In genomic region chr9:101848485-101848919, GRCh38 we compare ENCODE assay signal across 16 cellular contexts.
A peak's percentile ranks its signal among the peaks of the same experiment; 100 is the strongest.
DNase-seq lines count a peak whose midpoint lies in the region; ATAC-seq and TF ChIP-seq lines count a peak whose summit lies in the region.
"Had no signal": no experiment of that assay in that cellular context is flagged by ENCODE, and none has a peak within 500 bp of the region (broad histone marks: within the 10 kb centered on the region; RNA-seq: fewer than 3 reads in every experiment).

No MANE protein-coding gene starts in this region.

- TF ChIP-seq CTCF in HCT116 (IDR thresholded peaks at IDR 0.05 in 2 of 3, conservative IDR thresholded peaks at IDR 0.05 in 1 of 3; ENCODE audit: borderline replicate concordance in 1 of 3, insufficient read depth in 1 of 3, low read depth in 2 of 3, low read length in 2 of 3), result no peak

- ATAC-seq in HCT116 (no peak), left colon (peak; percentile 69)
- ATAC-seq: activated CD8-positive, alpha-beta memory T cell treated with anti-CD3 and anti-CD28 coated beads, Interleukin-2, amount 10 ng/mL, durations not matched to agents 7 days and 5 days; gastrocnemius medialis; Panc1 had no signal

- no peak for TF ChIP-seq POLR2A in HCT116 (IDR thresholded peaks at IDR 0.05; ENCODE audit: borderline replicate concordance, extremely low read depth, insufficient read depth, insufficient read length)

- H3K9me3 ChIP-seq in HCT116 (ENCODE audit: control insufficient read depth in 1 of 2, insufficient read depth in 1 of 2, low read depth in 1 of 2, low read length in 2 of 2), result no peaks in the 10 kb centered on the region
- no peaks in the 10 kb centered on the region for H3K9me3 ChIP-seq in SK-N-MC (ENCODE audit: low read depth, low read length)
- H3K9me3 ChIP-seq: gastrocnemius medialis had no signal

- H3K79me2 ChIP-seq in HCT116 (ENCODE audit: insufficient read depth, low read length), result no peaks in the 10 kb centered on the region

- intact Hi-C loops in HCT116 (cut with micrococcal nuclease), result no loop called here
- intact Hi-C loops in left colon (cut with DNase I, micrococcal nuclease), result no loop called here

- H3K4me2 ChIP-seq in HCT116 (ENCODE audit: low read length), result no peak overlapping the region

- DNase-seq in A172 (ENCODE audit: low spot score), result peak; percentile 36
- DNase-seq in HCT116 (ENCODE audit: low read depth, low spot score), result no peak
- DNase-seq in SK-N-MC (ENCODE audit: low read depth, low spot score), result peak; percentile 73
- peak; percentile 35 to 38 for DNase-seq in left colon
- no peak for DNase-seq in activated T-cell treated with anti-CD3 and anti-CD28 coated beads, Interleukin-2, amount 50 U/mL, for 1 hour
- no peak for DNase-seq in stimulated activated CD4-positive, alpha-beta T cell treated with anti-CD3 and anti-CD28 coated beads, Interleukin-12 subunit alpha, Interleukin-12 subunit beta, amount 100 ng/mL, for 4 hours
- DNase-seq in HUDEP-2 (lab: John Stamatoyannopoulos, UW; ENCODE audit: unreplicated experiment in 76 of 76), result no peak
- no peak for DNase-seq in NCI-H526 treated with DMSO at 0.1 percent for 48 hours (lab: John Stamatoyannopoulos, UW)
- DNase-seq: activated CD8-positive, alpha-beta memory T cell treated with anti-CD3 and anti-CD28 coated beads, Interleukin-2, amount 10 ng/mL, durations not matched to agents 7 days and 5 days; activated naive CD4-positive, alpha-beta T cell treated with anti-CD3 and anti-CD28 coated beads, Interleukin-2, amount 10 ng/mL, durations not matched to agents 7 days and 5 days; endodermal cell; gastrocnemius medialis; H7; Kasumi-1; NCI-H226 had no signal

- no peaks in the 10 kb centered on the region for H3K36me3 ChIP-seq in HCT116 (ENCODE audit: control insufficient read depth in 1 of 2, insufficient read depth in 2 of 2, low read length in 2 of 2)
- no peaks in the 10 kb centered on the region for H3K36me3 ChIP-seq in SK-N-MC (ENCODE audit: insufficient read depth, low read length)
- H3K36me3 ChIP-seq: gastrocnemius medialis had no signal

- BruUV-seq in HCT116 (replicated peaks; lab: Mats Ljungman, UMichigan), result no TSS peak

- H3K27me3 ChIP-seq in HCT116 (ENCODE audit: insufficient read depth, low read length), result no peaks in the 10 kb centered on the region
- H3K27me3 ChIP-seq: gastrocnemius medialis had no signal

- H3K9me2 ChIP-seq in HCT116 (ENCODE audit: insufficient read depth), result no peaks in the 10 kb centered on the region

- H3K27ac ChIP-seq in HCT116 (ENCODE audit: low read depth, low read length) (no peak overlapping the region), SK-N-MC (peak overlapping the region; percentile 21; the same call in 1 of the 2 replicates)
- H3K27ac ChIP-seq: gastrocnemius medialis had no signal

- POLR2A ChIA-PET in HCT116 (lab: Charles Lee), result no interaction called here

- H4K20me1 ChIP-seq in HCT116 (ENCODE audit: insufficient read depth), result no peaks in the 10 kb centered on the region

- TF ChIP-seq RAD21 in HCT116 (IDR thresholded peaks at IDR 0.05; ENCODE audit: low read depth), result no peak

- RAD21 ChIA-PET in HCT116 (lab: Charles Lee; ENCODE audit: low non-redundant PET in 1 of 2, low total read pairs in 2 of 2, uncharacterized antibody in 2 of 2, unreplicated experiment in 2 of 2), result no interaction called here

- H3K4me3 ChIP-seq in HCT116 (replicated peaks in 1 of 2; ENCODE audit: low read depth in 1 of 2, low read length in 2 of 2) (no peak overlapping the region), SK-N-MC (peak overlapping the region; percentile 31)
- H3K4me3 ChIP-seq: gastrocnemius medialis had no signal

- CTCF ChIA-PET in HCT116 (lab: Charles Lee), result no interaction called here

- no peaks in the 10 kb centered on the region for H3K4me1 ChIP-seq in HCT116 (ENCODE audit: control insufficient read depth in 1 of 2, insufficient read depth in 2 of 2, low read length in 2 of 2)
- H3K4me1 ChIP-seq: gastrocnemius medialis had no signal

- no peak overlapping the region for H3K9ac ChIP-seq in HCT116 (ENCODE audit: low read length)
- no peak overlapping the region for H3K9ac ChIP-seq in SK-N-MC (ENCODE audit: insufficient read length)

- H2AFZ ChIP-seq in HCT116 (ENCODE audit: low read depth, low read length, poor library complexity, severe bottlenecking), result no peak overlapping the region

TF ChIP-seq in HCT116, 20 proteins besides CTCF, POLR2A, EP300 and RAD21:
- TF ChIP-seq TCF7L2 (IDR thresholded peaks at IDR 0.05; ENCODE audit: borderline replicate concordance, extremely low read depth, insufficient read depth, insufficient read length) (peak; percentile 43), POLR2AphosphoS5 (IDR thresholded peaks at IDR 0.05; ENCODE audit: low read depth, low read length) (no peak)

Comparison
In these comparisons a context has a peak if more than half of its experiments do, and no peak if none do; other contexts are left out.
1. DNase-seq: peak in A172 (single experiment), SK-N-MC (single experiment) and left colon (2 of 2); none in HCT116 (single experiment), activated T-cell treated with anti-CD3 and anti-CD28 coated beads, Interleukin-2, amount 50 U/mL, for 1 hour (single experiment), stimulated activated CD4-positive, alpha-beta T cell treated with anti-CD3 and anti-CD28 coated beads, Interleukin-12 subunit alpha, Interleukin-12 subunit beta, amount 100 ng/mL, for 4 hours (single experiment), HUDEP-2 (0 of 76) and NCI-H526 treated with DMSO at 0.1 percent for 48 hours (single experiment).